12 cellular contexts compared by ENCODE assay signal in the genomic region with DNA sequence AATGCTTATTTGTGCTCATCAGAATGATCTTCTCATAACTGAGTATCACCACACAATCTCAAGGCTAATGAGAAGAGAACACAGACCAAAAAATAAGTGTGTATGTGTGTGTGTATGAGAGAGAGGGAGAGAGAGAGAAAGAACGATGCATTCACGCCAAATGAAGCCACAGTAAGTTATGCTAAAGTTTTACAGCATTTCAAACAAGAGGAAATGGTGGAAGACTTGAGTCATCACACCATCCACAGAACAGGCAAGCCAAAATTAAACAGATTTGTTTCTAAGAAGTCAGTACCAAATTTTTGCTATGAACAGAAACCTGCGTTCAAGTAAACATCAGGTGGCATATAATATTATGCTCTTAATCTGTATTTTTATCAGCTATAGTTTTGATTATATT.
DNase-seq lines count a peak whose midpoint lies in the region; ATAC-seq, FAIRE-seq and TF ChIP-seq lines count a peak whose summit lies in the region.
"Had no signal": no experiment of that assay in that cellular context is flagged by ENCODE, and none has a peak within 500 bp of the region (broad histone marks: within the 10 kb centered on the region; RNA-seq: fewer than 3 reads in every experiment).

No MANE protein-coding gene starts in this region.

- H3K9me1 ChIP-seq in endothelial cell of umbilical vein (replicated peaks; ENCODE audit: control insufficient read depth, extremely low read depth, insufficient read depth, low read length) = no peaks in the 10 kb centered on the region

- POLR2A ChIA-PET in endothelial cell of umbilical vein (lab: Charles Lee) = no interaction called here

- peak; percentile 54 for FAIRE-seq in endothelial cell of umbilical vein (lab: Jason Lieb, UNC)

- no TSS peak for BruUV-seq in endothelial cell of umbilical vein (replicated peaks; lab: Mats Ljungman, UMichigan)

- no peaks in the 10 kb centered on the region for H3K36me3 ChIP-seq in endothelial cell of umbilical vein (ENCODE audit: control insufficient read depth in 2 of 2, extremely low read depth in 1 of 2, insufficient read depth in 2 of 2, low read length in 2 of 2)
- H3K36me3 ChIP-seq in esophagus squamous epithelium = no peaks in the 10 kb centered on the region
- H3K36me3 ChIP-seq: breast epithelium had no signal

- H3K27ac Mint-ChIP-seq in activated T-cell treated with anti-CD3 and anti-CD28 coated beads, Interleukin-2, amount 50 U/mL, for 24 hours = peak overlapping the region; percentile 92
- peak overlapping the region; percentile 94 for H3K27ac Mint-ChIP-seq in T-helper 2 cell treated with Interferon-gamma antibody and Interleukin-4, amounts not matched to agents 5 μg/mL and 100 μg/mL, for 36 hours
- peak overlapping the region; percentile 53 for H3K27ac Mint-ChIP-seq in stimulated activated naive B cell treated with anti-CD40 and anti-IgM and Interleukin-4, amounts not matched to agents 10 μg/mL and 1 μg/mL and 100 μg/mL, for 72 hours

- peak overlapping the region; percentile 87 for H3K4me2 ChIP-seq in endothelial cell of umbilical vein (ENCODE audit: insufficient read depth, low read length)

- CTCF ChIA-PET in endothelial cell of umbilical vein (lab: Charles Lee) = interaction anchor here (1.0 to 2.9 kb wide), 4 partner anchors 10 to 121 kb away, joined by 5 to 10 read pairs (median 9); no protein-coding TSS in a partner anchor

- peak; percentile 58 to 66 for ATAC-seq in stimulated activated naive B cell treated with anti-CD40 and anti-IgM and Interleukin-4, amounts not matched to agents 10 μg/mL and 1 μg/mL and 100 μg/mL, for 72 hours (replicated peaks)

- TF ChIP-seq POLR2A in endothelial cell of umbilical vein (IDR thresholded peaks at IDR 0.05; ENCODE audit: low read depth, low read length) = no peak
- TF ChIP-seq POLR2A in esophagus squamous epithelium (IDR thresholded peaks at IDR 0.05) = no peak

- no peaks in the 10 kb centered on the region for H3K36me3 Mint-ChIP-seq in activated T-cell treated with anti-CD3 and anti-CD28 coated beads, Interleukin-2, amount 50 U/mL, for 24 hours (ENCODE audit: low read depth)
- H3K36me3 Mint-ChIP-seq in T-helper 2 cell treated with Interferon-gamma antibody and Interleukin-4, amounts not matched to agents 5 μg/mL and 100 μg/mL, for 36 hours (ENCODE audit: low read depth) = no peaks in the 10 kb centered on the region
- no peaks in the 10 kb centered on the region for H3K36me3 Mint-ChIP-seq in stimulated activated naive B cell treated with anti-CD40 and anti-IgM and Interleukin-4, amounts not matched to agents 10 μg/mL and 1 μg/mL and 100 μg/mL, for 72 hours

- H3K9me3 Mint-ChIP-seq in activated T-cell treated with anti-CD3 and anti-CD28 coated beads, Interleukin-2, amount 50 U/mL, for 24 hours = no peaks in the 10 kb centered on the region
- no peaks in the 10 kb centered on the region for H3K9me3 Mint-ChIP-seq in T-helper 2 cell treated with Interferon-gamma antibody and Interleukin-4, amounts not matched to agents 5 μg/mL and 100 μg/mL, for 36 hours
- H3K9me3 Mint-ChIP-seq in stimulated activated naive B cell treated with anti-CD40 and anti-IgM and Interleukin-4, amounts not matched to agents 10 μg/mL and 1 μg/mL and 100 μg/mL, for 72 hours = no peaks in the 10 kb centered on the region

- peaks cover 73% of the 10 kb centered on the region for H3K4me1 Mint-ChIP-seq in activated T-cell treated with anti-CD3 and anti-CD28 coated beads, Interleukin-2, amount 50 U/mL, for 24 hours (ENCODE audit: low read depth)
- peaks cover 49% of the 10 kb centered on the region for H3K4me1 Mint-ChIP-seq in T-helper 2 cell treated with Interferon-gamma antibody and Interleukin-4, amounts not matched to agents 5 μg/mL and 100 μg/mL, for 36 hours (ENCODE audit: low read depth)
- H3K4me1 Mint-ChIP-seq in stimulated activated naive B cell treated with anti-CD40 and anti-IgM and Interleukin-4, amounts not matched to agents 10 μg/mL and 1 μg/mL and 100 μg/mL, for 72 hours = peaks cover 41 to 70% of the 10 kb centered on the region in 2 donors

- dilution Hi-C loops in endothelial cell of umbilical vein (cut with MboI; ENCODE audit: extremely low pct_ligation_motif_present, low sequenced_read_pairs) = no loop called here

- H3K4me3 Mint-ChIP-seq in activated T-cell treated with anti-CD3 and anti-CD28 coated beads, Interleukin-2, amount 50 U/mL, for 24 hours = peak overlapping the region; percentile 42
- peak overlapping the region; percentile 58 for H3K4me3 Mint-ChIP-seq in T-helper 2 cell treated with Interferon-gamma antibody and Interleukin-4, amounts not matched to agents 5 μg/mL and 100 μg/mL, for 36 hours
- H3K4me3 Mint-ChIP-seq in stimulated activated naive B cell treated with anti-CD40 and anti-IgM and Interleukin-4, amounts not matched to agents 10 μg/mL and 1 μg/mL and 100 μg/mL, for 72 hours = peak overlapping the region; percentile 14 to 28

- WGBS in esophagus squamous epithelium, 2 donors = 45 to 65% methylated on average over 3 of the region's 3 CpGs

- H3K27me3 ChIP-seq in endothelial cell of umbilical vein (ENCODE audit: control insufficient read depth in 2 of 2, insufficient read depth in 2 of 2, low read length in 2 of 2) (no peaks in the 10 kb centered on the region), esophagus squamous epithelium (no peaks in the 10 kb centered on the region)
- H3K27me3 ChIP-seq: breast epithelium had no signal

- DNase-seq in activated T-cell treated with anti-CD3 and anti-CD28 coated beads, Interleukin-2, amount 50 U/mL, for 24 hours = no peak
- no peak for DNase-seq in activated T-cell treated with anti-CD3 and anti-CD28 coated beads, Interleukin-2, amount 50 U/mL, for 48 hours
- DNase-seq in T-helper 2 cell treated with Interferon-gamma antibody and Interleukin-4, amounts not matched to agents 5 μg/mL and 100 μg/mL, for 36 hours (ENCODE audit: low spot score) = peak; percentile 29
- DNase-seq in endothelial cell of umbilical vein (ENCODE audit: low read depth, low spot score) = peak; percentile 80
- DNase-seq in stimulated activated naive B cell treated with anti-CD40 and anti-IgM and Interleukin-4, amounts not matched to agents 10 μg/mL and 1 μg/mL and 100 μg/mL, for 72 hours = no peak
- DNase-seq in NOMO-1 treated with dmso at 0.1 percent for 144 hours (lab: John Stamatoyannopoulos, UW; ENCODE audit: unreplicated experiment) = no peak
- DNase-seq in DMS114 treated with DMSO at 0.1 percent for 48 hours (lab: John Stamatoyannopoulos, UW; ENCODE audit: unreplicated experiment) = no peak
- DNase-seq in esophagus squamous epithelium (lab: John Stamatoyannopoulos, UW) = no peak
- DNase-seq: mesendoderm; NCI-H187; stimulated activated naive CD4-positive, alpha-beta T cell had no signal

- TF ChIP-seq CTCF in endothelial cell of umbilical vein (IDR thresholded peaks at IDR 0.05; ENCODE audit: extremely low read depth in 1 of 2, insufficient read depth in 1 of 2, low read depth in 1 of 2, low read length in 2 of 2) (no peak), esophagus squamous epithelium (IDR thresholded peaks at IDR 0.05) (no peak)

- H3K4me3 ChIP-seq in endothelial cell of umbilical vein (replicated peaks in 1 of 3; ENCODE audit: insufficient read depth in 1 of 3, low read depth in 1 of 3, low read length in 3 of 3) (no peak overlapping the region), esophagus squamous epithelium (no peak overlapping the region)
- H3K4me3 ChIP-seq: breast epithelium had no signal

- peak overlapping the region; percentile 27 for H3K9ac ChIP-seq in endothelial cell of umbilical vein (replicated peaks; ENCODE audit: extremely low read depth, insufficient read depth, low read length)

- H3K4me1 ChIP-seq in endothelial cell of umbilical vein (ENCODE audit: control insufficient read depth, extremely low read depth, insufficient read depth, low read length) (peaks cover 27% of the 10 kb centered on the region), esophagus squamous epithelium (peaks cover 9 to 90% (median 36%) of the 10 kb centered on the region in 3 donors)

- H4K20me1 ChIP-seq in endothelial cell of umbilical vein (replicated peaks; ENCODE audit: control insufficient read depth, extremely low read depth, insufficient read depth, low read length) = peaks cover 2% of the 10 kb centered on the region

- intact Hi-C loops in endothelial cell of umbilical vein (cut with micrococcal nuclease) = loop anchor here (5.0 kb wide), 1 partner anchor 139 kb away; no protein-coding TSS in a partner anchor
- intact Hi-C loops in esophagus squamous epithelium (cut with DNase I) = no loop called here

- H3K27me3 Mint-ChIP-seq in activated T-cell treated with anti-CD3 and anti-CD28 coated beads, Interleukin-2, amount 50 U/mL, for 24 hours = no peaks in the 10 kb centered on the region
- H3K27me3 Mint-ChIP-seq in T-helper 2 cell treated with Interferon-gamma antibody and Interleukin-4, amounts not matched to agents 5 μg/mL and 100 μg/mL, for 36 hours (ENCODE audit: low read depth) = no peaks in the 10 kb centered on the region
- H3K27me3 Mint-ChIP-seq in stimulated activated naive B cell treated with anti-CD40 and anti-IgM and Interleukin-4, amounts not matched to agents 10 μg/mL and 1 μg/mL and 100 μg/mL, for 72 hours = no peaks in the 10 kb centered on the region

- H3K27ac ChIP-seq in endothelial cell of umbilical vein (ENCODE audit: insufficient read depth, low read depth, low read length) (peak overlapping the region; percentile 32), esophagus squamous epithelium (no peak overlapping the region)

- H3K79me2 ChIP-seq in endothelial cell of umbilical vein (ENCODE audit: control insufficient read depth, insufficient read depth, low read length) = peaks cover 76% of the 10 kb centered on the region

- H3K9me3 ChIP-seq in endothelial cell of umbilical vein (replicated peaks; ENCODE audit: control insufficient read depth, insufficient read depth, low read length) (no peaks in the 10 kb centered on the region), esophagus squamous epithelium (no peaks in the 10 kb centered on the region)
- H3K9me3 ChIP-seq: breast epithelium had no signal

- H2AFZ ChIP-seq in endothelial cell of umbilical vein (ENCODE audit: low read depth, low read length) = no peak overlapping the region

TF ChIP-seq in endothelial cell of umbilical vein, 7 proteins besides CTCF, POLR2A, EP300 and RAD21 (continues in another document):
- TF ChIP-seq, protein P1, sequence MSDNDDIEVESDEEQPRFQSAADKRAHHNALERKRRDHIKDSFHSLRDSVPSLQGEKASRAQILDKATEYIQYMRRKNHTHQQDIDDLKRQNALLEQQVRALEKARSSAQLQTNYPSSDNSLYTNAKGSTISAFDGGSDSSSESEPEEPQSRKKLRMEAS (IDR thresholded peaks at IDR 0.05; ENCODE audit: insufficient read depth, insufficient read length) = no peak
- TF ChIP-seq FOS (IDR thresholded peaks at IDR 0.05; ENCODE audit: borderline replicate concordance, insufficient read depth, low read length) (peak; percentile 74), MYC (IDR thresholded peaks at IDR 0.05; ENCODE audit: low read depth, low read length) (no peak), POLR2AphosphoS5 (IDR thresholded peaks at IDR 0.05; ENCODE audit: insufficient read depth, low read depth, low read length) (no peak), EZH2 (IDR thresholded peaks at IDR 0.05; ENCODE audit: borderline replicate concordance, low read depth, low read length, severe bottlenecking) (no peak), GATA2 (IDR thresholded peaks at IDR 0.05; ENCODE audit: insufficient read depth, insufficient read length, low read depth, low read length) (no peak)

Comparison
In these comparisons a context has a peak if more than half of its experiments do, and no peak if none do; other contexts are left out.
1. DNase-seq: peak in T-helper 2 cell treated with Interferon-gamma antibody and Interleukin-4, amounts not matched to agents 5 μg/mL and 100 μg/mL, for 36 hours (single experiment) and endothelial cell of umbilical vein (single experiment); none in activated T-cell treated with anti-CD3 and anti-CD28 coated beads, Interleukin-2, amount 50 U/mL, for 24 hours (single experiment), activated T-cell treated with anti-CD3 and anti-CD28 coated beads, Interleukin-2, amount 50 U/mL, for 48 hours (0 of 2), stimulated activated naive B cell treated with anti-CD40 and anti-IgM and Interleukin-4, amounts not matched to agents 10 μg/mL and 1 μg/mL and 100 μg/mL, for 72 hours (single experiment), NOMO-1 treated with dmso at 0.1 percent for 144 hours (single experiment), DMS114 treated with DMSO at 0.1 percent for 48 hours (single experiment) and esophagus squamous epithelium (single experiment).
2. Peak in every context shown above with its lines, with median percentiles within 50 percentile points of each other: H3K27ac Mint-ChIP-seq and H3K4me3 Mint-ChIP-seq.